Comparison of ENCODE assay signal across 8 cellular contexts in the genomic region with DNA sequence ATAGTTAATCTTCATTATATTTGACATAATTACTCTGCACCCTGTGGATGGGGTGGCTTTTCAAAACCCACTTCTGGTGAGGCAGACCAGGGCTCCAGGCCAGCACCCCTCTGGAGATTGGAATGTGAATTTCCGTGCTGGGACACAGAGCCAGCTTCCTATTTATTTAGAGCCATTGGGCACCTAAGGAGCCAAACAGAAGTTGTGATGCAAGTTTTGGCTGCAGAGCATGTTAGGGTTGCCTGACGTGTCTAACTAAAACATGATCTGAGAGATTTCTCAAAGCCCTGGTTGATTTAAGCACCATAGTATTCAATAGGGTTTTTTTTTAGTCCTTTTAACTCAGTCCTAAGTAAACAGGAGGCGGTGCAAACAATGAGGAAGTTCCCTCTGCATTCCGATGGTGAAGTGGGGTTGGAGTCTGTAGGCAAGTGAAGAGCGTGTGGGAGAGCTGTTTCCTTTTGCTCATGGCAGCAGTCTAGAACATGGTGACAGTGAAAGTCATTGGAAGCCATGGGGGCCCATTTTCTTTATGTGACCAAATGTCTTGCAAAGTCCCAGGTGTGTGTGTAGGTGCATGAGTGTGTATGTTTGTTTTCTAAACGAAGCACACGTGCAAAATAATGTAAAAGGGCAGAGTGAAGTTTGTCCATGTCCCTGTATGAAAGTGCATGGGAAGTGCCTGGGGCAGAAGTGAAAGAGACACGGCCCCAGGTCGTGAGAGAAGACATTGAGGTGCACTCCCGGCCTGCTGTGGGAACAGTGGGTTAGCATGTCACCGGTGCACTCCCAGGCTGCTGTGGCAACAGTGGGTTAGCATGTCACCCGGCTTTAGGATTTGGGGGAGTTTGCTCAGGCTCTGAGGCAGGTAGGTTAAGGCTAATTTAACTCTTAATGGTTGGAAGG.
DNase-seq lines count a peak whose midpoint lies in the region; ATAC-seq and TF ChIP-seq lines count a peak whose summit lies in the region.

No MANE protein-coding gene starts in this region.

- no peaks in the 10 kb centered on the region for H3K36me3 ChIP-seq in HUES6 (ENCODE audit: control insufficient read depth, insufficient read depth, low read length)
- no peaks in the 10 kb centered on the region for H3K36me3 ChIP-seq in HAP-1 (replicated peaks)

- H3K9ac ChIP-seq in HUES6 (ENCODE audit: low read length): no peak overlapping the region

- H3K9me3 ChIP-seq in HUES6 (ENCODE audit: control insufficient read depth, insufficient read depth, low read depth, low read length): no peaks in the 10 kb centered on the region
- no peaks in the 10 kb centered on the region for H3K9me3 ChIP-seq in HAP-1

- no peaks in the 10 kb centered on the region for H3K9me3 Mint-ChIP-seq in osteocyte (ENCODE audit: unreplicated experiment)

- in situ Hi-C loops in HAP-1 (cut with MboI; ENCODE audit: low sequenced_read_pairs): no loop called here

- peak; percentile 54 for ATAC-seq in GM18867 (IDR thresholded peaks at IDR 0.05; ENCODE audit: unreplicated experiment)

- H3K4me1 ChIP-seq in HUES6 (ENCODE audit: control insufficient read depth, insufficient read depth, low read length) (peaks cover 23% of the 10 kb centered on the region), HAP-1 (no peaks in the 10 kb centered on the region)

- H3K4me3 Mint-ChIP-seq in osteocyte (ENCODE audit: unreplicated experiment): peak overlapping the region; percentile 46

- H3K27ac Mint-ChIP-seq in osteocyte (ENCODE audit: unreplicated experiment): peak overlapping the region; percentile 67

- peaks cover 50% of the 10 kb centered on the region for H3K4me1 Mint-ChIP-seq in osteocyte (ENCODE audit: unreplicated experiment)

- peak overlapping the region; percentile 36 for H3K27ac ChIP-seq in 22Rv1
- H3K27ac ChIP-seq in HUES6 (ENCODE audit: low read depth, low read length): 0 out of 2 replicates have a peak overlapping the region, but pooled peaks have one; percentile 4

- H3K27me3 ChIP-seq in HUES6 (ENCODE audit: control insufficient read depth, insufficient read depth, low read length): no peaks in the 10 kb centered on the region
- H3K27me3 ChIP-seq in HAP-1 (ENCODE audit: low read depth): peaks cover 3% of the 10 kb centered on the region; the same call in 1 of the 2 replicates

- H3K27me3 Mint-ChIP-seq in osteocyte (ENCODE audit: unreplicated experiment): no peaks in the 10 kb centered on the region

- H3K4me3 ChIP-seq in HUES6 (ENCODE audit: low read depth, low read length) (peak overlapping the region; percentile 23), HAP-1 (no peak overlapping the region)

- H3K36me3 Mint-ChIP-seq in osteocyte (ENCODE audit: unreplicated experiment): no peaks in the 10 kb centered on the region

- TF ChIP-seq CTCF in 22Rv1 (IDR thresholded peaks at IDR 0.05): no peak
- no peak for TF ChIP-seq CTCF in osteocyte (IDR thresholded peaks at IDR 0.05)

- DNase-seq in activated CD4-positive, alpha-beta T cell treated with anti-CD3 and anti-CD28 coated beads, Interleukin-2, amount 50 U/mL, for 48 hours: peak; percentile 36 to 51
- DNase-seq in fibroblast of peridontal ligament (ENCODE audit: extremely low read depth) (peak; percentile 41), osteocyte (ENCODE audit: extremely low spot score, unreplicated experiment) (no peak), epidermal melanocyte (ENCODE audit: insufficient read length, low spot score) (no peak), HAP-1 (ENCODE audit: low spot score in 2 of 2) (no peak)

Comparison
In these comparisons a context has a peak if more than half of its experiments do, and no peak if none do; other contexts are left out.
1. DNase-seq: peak in activated CD4-positive, alpha-beta T cell treated with anti-CD3 and anti-CD28 coated beads, Interleukin-2, amount 50 U/mL, for 48 hours (2 of 2) and fibroblast of peridontal ligament (single experiment); none in osteocyte (single experiment), epidermal melanocyte (single experiment) and HAP-1 (0 of 2).